Comparison of ENCODE assay signal across 1 cellular context in genomic region chr5:77812926-77813589, GRCh38.
TF ChIP-seq lines count a peak whose summit lies in the region.

No MANE protein-coding gene starts in this region.

TF ChIP-seq in HepG2, 621 proteins besides CTCF, POLR2A, EP300 and RAD21 (continued from another document and continues in another):
- no peak for TF ChIP-seq GMEB1 (CRISPR knock-in tag; IDR thresholded peaks at IDR 0.05; ENCODE audit: borderline replicate concordance)
- TF ChIP-seq ZNF569 (CRISPR knock-in tag; IDR thresholded peaks at IDR 0.05; ENCODE audit: borderline replicate concordance): no peak
- TF ChIP-seq ZUFSP (CRISPR knock-in tag; IDR thresholded peaks at IDR 0.05; ENCODE audit: borderline replicate concordance): no peak
- TF ChIP-seq HDAC1 (CRISPR knock-in tag; IDR thresholded peaks at IDR 0.05): peak; percentile 67
- no peak for TF ChIP-seq ISX (CRISPR knock-in tag; conservative IDR thresholded peaks at IDR 0.05)
- TF ChIP-seq ZNF772 (CRISPR knock-in tag; IDR thresholded peaks at IDR 0.05): no peak
- no peak for TF ChIP-seq ZNF850 (CRISPR knock-in tag; conservative IDR thresholded peaks at IDR 0.05)
- no peak for TF ChIP-seq ZNF543 (CRISPR knock-in tag; IDR thresholded peaks at IDR 0.05)
- no peak for TF ChIP-seq SNAPC4 (CRISPR knock-in tag; IDR thresholded peaks at IDR 0.05)
- TF ChIP-seq STAG1 (CRISPR knock-in tag; IDR thresholded peaks at IDR 0.05): no peak
- no peak for TF ChIP-seq PRMT3 (CRISPR knock-in tag; IDR thresholded peaks at IDR 0.05; ENCODE audit: borderline replicate concordance, low read depth)
- TF ChIP-seq SRSF9 (IDR thresholded peaks at IDR 0.05; ENCODE audit: borderline replicate concordance, insufficient read depth, low read depth, low read length, poor library complexity, severe bottlenecking): no peak
- peak; percentile 93 for TF ChIP-seq GATAD2A (CRISPR knock-in tag; IDR thresholded peaks at IDR 0.05)
- TF ChIP-seq YEATS2 (CRISPR knock-in tag; IDR thresholded peaks at IDR 0.05; ENCODE audit: borderline replicate concordance): 0 out of 2 replicates have a peak, but pooled peaks have one; percentile 27
- no peak for TF ChIP-seq ZNF251 (CRISPR knock-in tag; IDR thresholded peaks at IDR 0.05)
- TF ChIP-seq ZNF383 (CRISPR knock-in tag; IDR thresholded peaks at IDR 0.05; ENCODE audit: borderline replicate concordance): no peak
- peak; percentile 54; the same call in 1 of the 2 replicates for TF ChIP-seq ZNF232 (CRISPR knock-in tag; IDR thresholded peaks at IDR 0.05; ENCODE audit: borderline replicate concordance)
- TF ChIP-seq IKZF5 (CRISPR knock-in tag; IDR thresholded peaks at IDR 0.05): no peak
- peak; percentile 54; the same call in 1 of the 2 replicates for TF ChIP-seq HNF1A (IDR thresholded peaks at IDR 0.05; ENCODE audit: low read depth)
- TF ChIP-seq HNF1A (CRISPR knock-in tag; IDR thresholded peaks at IDR 0.05; ENCODE audit: borderline replicate concordance): peak; percentile 46; the same call in 1 of the 2 replicates
- TF ChIP-seq NPAS2 (CRISPR knock-in tag; IDR thresholded peaks at IDR 0.05; ENCODE audit: borderline replicate concordance): no peak
- TF ChIP-seq RORA (CRISPR knock-in tag; IDR thresholded peaks at IDR 0.05): no peak
- no peak for TF ChIP-seq ZNF24 (IDR thresholded peaks at IDR 0.05)
- TF ChIP-seq ZNF432 (CRISPR knock-in tag; IDR thresholded peaks at IDR 0.05; ENCODE audit: borderline replicate concordance): no peak
- TF ChIP-seq ZNF572 (CRISPR knock-in tag; IDR thresholded peaks at IDR 0.05): no peak
- peak; percentile 27; the same call in 1 of the 2 replicates for TF ChIP-seq TFDP1 (CRISPR knock-in tag; IDR thresholded peaks at IDR 0.05; ENCODE audit: borderline replicate concordance)
- TF ChIP-seq ZNF329 (CRISPR knock-in tag; IDR thresholded peaks at IDR 0.05; ENCODE audit: low read depth): no peak
- TF ChIP-seq BRD4 (CRISPR knock-in tag; IDR thresholded peaks at IDR 0.05): no peak
- no peak for TF ChIP-seq MBNL3 (CRISPR knock-in tag; conservative IDR thresholded peaks at IDR 0.05)
- TF ChIP-seq POLR2G (IDR thresholded peaks at IDR 0.05; ENCODE audit: low read depth, low read length): 0 out of 2 replicates have a peak, but pooled peaks have one; percentile 39
- no peak for TF ChIP-seq MAFG (CRISPR knock-in tag; IDR thresholded peaks at IDR 0.05)
- no peak for TF ChIP-seq ZNF646 (CRISPR knock-in tag; IDR thresholded peaks at IDR 0.05)
- TF ChIP-seq ZXDC (CRISPR knock-in tag; IDR thresholded peaks at IDR 0.05): no peak
